In genomic region chr12:47385587-47385986, GRCh38 we compare ENCODE assay signal across 17 cellular contexts.
"Had no signal": no experiment of that assay in that cellular context is flagged by ENCODE, and none has a peak within 500 bp of the region (broad histone marks: within the 10 kb centered on the region; RNA-seq: fewer than 3 reads in every experiment).

No MANE protein-coding gene starts in this region.

- H3K4me3 Mint-ChIP-seq: activated T-helper 1 cell treated with anti-CD3 and anti-CD28 coated beads, Interleukin-12 subunit alpha, Interleukin-12 subunit beta, Interleukin-2, Interleukin-4 antibody, amounts not matched to agents 30 ng/mL and 10 ng/mL and 1 ng/mL, durations not matched to agents 14 hours and 24 hours and 36 hours; endodermal cell; natural killer cell treated with Interleukin-12 subunit alpha and Interleukin-12 subunit beta and Interleukin-15 and Interleukin-18, amount 100 ng/mL, for 72 hours had no signal

- H3K27ac Mint-ChIP-seq: endodermal cell, progenitor cell of endocrine pancreas had no signal

- ATAC-seq: natural killer cell treated with Interleukin-12 subunit alpha and Interleukin-12 subunit beta and Interleukin-15 and Interleukin-18, amount 100 ng/mL, for 72 hours; right cardiac atrium had no signal

- FAIRE-seq: frontal cortex had no signal

- H3K9me3 Mint-ChIP-seq: endodermal cell had no signal

- H3K27me3 Mint-ChIP-seq: natural killer cell treated with Interleukin-12 subunit alpha and Interleukin-12 subunit beta and Interleukin-15 and Interleukin-18, amount 100 ng/mL, for 72 hours; progenitor cell of endocrine pancreas had no signal

- DNase-seq: activated CD4-positive, CD25-positive, alpha-beta regulatory T cell; activated naive CD4-positive, alpha-beta T cell; amniotic stem cell; dorsolateral prefrontal cortex; endodermal cell; head of caudate nucleus; mesenchymal stem cell; occipital lobe; right cardiac atrium; stimulated activated CD4-positive, alpha-beta T cell treated with anti-CD3 and anti-CD28 coated beads, Interleukin-15, amount 100 ng/mL, for 24 hours; stimulated activated CD4-positive, alpha-beta T cell treated with anti-CD3 and anti-CD28 coated beads, Interleukin-4, amount 100 ng/mL, for 24 hours; SW 1271; thyroid gland had no signal
